ENCODE assay signal across 17 cellular contexts in genomic region chr6:78713564-78713963, GRCh38.
DNase-seq lines count a peak whose midpoint lies in the region; ATAC-seq and TF ChIP-seq lines count a peak whose summit lies in the region.
"Had no signal": no experiment of that assay in that cellular context is flagged by ENCODE, and none has a peak within 500 bp of the region (broad histone marks: within the 10 kb centered on the region; RNA-seq: fewer than 3 reads in every experiment).

No MANE protein-coding gene starts in this region.

- H3K9me3 ChIP-seq in MM.1S (replicated peaks; ENCODE audit: insufficient read depth, low read length) (no peaks in the 10 kb centered on the region), neural progenitor cell (ENCODE audit: low read depth) (no peaks in the 10 kb centered on the region), uterus (no peaks in the 10 kb centered on the region)
- H3K9me3 ChIP-seq: BLaER1, Caco-2 had no signal

- H3K36me3 Mint-ChIP-seq in neural progenitor cell = no peaks in the 10 kb centered on the region
- H3K36me3 Mint-ChIP-seq: CD8-positive, alpha-beta memory T cell had no signal

- H3K9ac ChIP-seq in MM.1S (ENCODE audit: low read length) (no peak overlapping the region), neural progenitor cell (no peak overlapping the region)
- H3K9ac ChIP-seq: BLaER1, GM23248 had no signal

- no peak overlapping the region for H3K4me2 ChIP-seq in MM.1S (ENCODE audit: low read depth, low read length)
- no peak overlapping the region for H3K4me2 ChIP-seq in neural progenitor cell
- H3K4me2 ChIP-seq: BLaER1 had no signal

- H2AFZ ChIP-seq in MM.1S (ENCODE audit: low read length) (no peak overlapping the region), neural progenitor cell (replicated peaks) (peak overlapping the region; percentile 84)
- H2AFZ ChIP-seq: GM23248 had no signal

- H3K79me2 ChIP-seq in MM.1S (ENCODE audit: low read length) (no peaks in the 10 kb centered on the region), neural progenitor cell (ENCODE audit: low read depth) (no peaks in the 10 kb centered on the region)

- H3K9me2 ChIP-seq in MM.1S (replicated peaks; ENCODE audit: insufficient read depth, low read length) = no peaks in the 10 kb centered on the region

- DNase-seq in GM12865 (ENCODE audit: low read depth) (peak; percentile 29), MM.1S (peak; percentile 8), neural progenitor cell (ENCODE audit: low spot score) (no peak), uterus (no peak), UCSD-AML1 (lab: John Stamatoyannopoulos, UW; ENCODE audit: unreplicated experiment) (no peak)
- DNase-seq in activated naive CD4-positive, alpha-beta T cell treated with Interleukin-2 at 50 U/mL for 16 hours = no peak
- DNase-seq: 8988T; AML-193; Caco-2; CD8-positive, alpha-beta memory T cell; GF-D8; GM23248; H9 had no signal

- H3K4me3 Mint-ChIP-seq in neural progenitor cell = no peak overlapping the region
- H3K4me3 Mint-ChIP-seq: CD8-positive, alpha-beta memory T cell; H9 had no signal

- H3K27me3 Mint-ChIP-seq in neural progenitor cell (ENCODE audit: insufficient read depth, low read depth) = no peaks in the 10 kb centered on the region
- H3K27me3 Mint-ChIP-seq: CD8-positive, alpha-beta memory T cell had no signal

- TF ChIP-seq POLR2A in uterus (IDR thresholded peaks at IDR 0.05) = no peak

- H3K4me1 ChIP-seq in MM.1S (ENCODE audit: low read length) (no peaks in the 10 kb centered on the region), neural progenitor cell (peaks cover 4% of the 10 kb centered on the region), uterus (no peaks in the 10 kb centered on the region)
- H3K4me1 ChIP-seq: BLaER1, Caco-2 had no signal

- ATAC-seq in HG02610 (IDR thresholded peaks at IDR 0.05; ENCODE audit: unreplicated experiment) = peak; percentile 70
- ATAC-seq: K562 had no signal

- H3K27ac ChIP-seq in MM.1S (ENCODE audit: low read length) = no peak overlapping the region
- H3K27ac ChIP-seq in neural progenitor cell = no peak overlapping the region
- no peak overlapping the region for H3K27ac ChIP-seq in uterus
- H3K27ac ChIP-seq: BLaER1, GM23248, HL-60 had no signal

- no peaks in the 10 kb centered on the region for H3K27me3 ChIP-seq in MM.1S (replicated peaks; ENCODE audit: insufficient read depth, low read length)
- H3K27me3 ChIP-seq in neural progenitor cell = no peaks in the 10 kb centered on the region
- no peaks in the 10 kb centered on the region for H3K27me3 ChIP-seq in uterus
- H3K27me3 ChIP-seq: BLaER1 had no signal

- no peaks in the 10 kb centered on the region for H4K20me1 ChIP-seq in MM.1S (ENCODE audit: insufficient read depth, low read length)
- H4K20me1 ChIP-seq in neural progenitor cell (ENCODE audit: low read depth) = no peaks in the 10 kb centered on the region
- H4K20me1 ChIP-seq: BLaER1 had no signal

- TF ChIP-seq CTCF in GM12865 (IDR thresholded peaks at IDR 0.05; ENCODE audit: insufficient read depth, low read depth, low read length, missing control alignments) = no peak
- TF ChIP-seq CTCF in MM.1S (IDR thresholded peaks at IDR 0.05; ENCODE audit: low read length) = no peak
- TF ChIP-seq CTCF in neural progenitor cell (IDR thresholded peaks at IDR 0.05) = no peak
- TF ChIP-seq CTCF in uterus (IDR thresholded peaks at IDR 0.05) = no peak

- H3F3A ChIP-seq in MM.1S (ENCODE audit: insufficient read depth, low read length) (no peaks in the 10 kb centered on the region), neural progenitor cell (ENCODE audit: low read depth) (no peaks in the 10 kb centered on the region)

- no peak overlapping the region for H3K27ac Mint-ChIP-seq in neural progenitor cell
- H3K27ac Mint-ChIP-seq: CD8-positive, alpha-beta memory T cell; H9 had no signal

- peaks cover 6% of the 10 kb centered on the region for H3K4me1 Mint-ChIP-seq in neural progenitor cell
- H3K4me1 Mint-ChIP-seq: CD8-positive, alpha-beta memory T cell had no signal

- intact Hi-C loops in uterus (cut with DNase I; ENCODE audit: low total_unique reads) = no loop called here

- no peaks in the 10 kb centered on the region for H3K9me3 Mint-ChIP-seq in neural progenitor cell
- H3K9me3 Mint-ChIP-seq: H9 had no signal

- H3K36me3 ChIP-seq in MM.1S (replicated peaks; ENCODE audit: insufficient read depth, low read length) (no peaks in the 10 kb centered on the region), neural progenitor cell (no peaks in the 10 kb centered on the region), uterus (no peaks in the 10 kb centered on the region)
- H3K36me3 ChIP-seq: BLaER1 had no signal

- H3K4me3 ChIP-seq in GM12865 (ENCODE audit: low read depth, low read length) (no peak overlapping the region), MM.1S (ENCODE audit: low read length) (no peak overlapping the region), neural progenitor cell (no peak overlapping the region), uterus (no peak overlapping the region)
- H3K4me3 ChIP-seq: BLaER1, GM23248, K562 had no signal

Comparison
In these comparisons a context has a peak if more than half of its experiments do, and no peak if none do; other contexts are left out.
1. DNase-seq: peak in GM12865 (single experiment) and MM.1S (single experiment); none in neural progenitor cell (single experiment), uterus (0 of 2), UCSD-AML1 (single experiment) and activated naive CD4-positive, alpha-beta T cell treated with Interleukin-2 at 50 U/mL for 16 hours (single experiment).